Comparison of ENCODE assay signal across 25 cellular contexts in the genomic region with DNA sequence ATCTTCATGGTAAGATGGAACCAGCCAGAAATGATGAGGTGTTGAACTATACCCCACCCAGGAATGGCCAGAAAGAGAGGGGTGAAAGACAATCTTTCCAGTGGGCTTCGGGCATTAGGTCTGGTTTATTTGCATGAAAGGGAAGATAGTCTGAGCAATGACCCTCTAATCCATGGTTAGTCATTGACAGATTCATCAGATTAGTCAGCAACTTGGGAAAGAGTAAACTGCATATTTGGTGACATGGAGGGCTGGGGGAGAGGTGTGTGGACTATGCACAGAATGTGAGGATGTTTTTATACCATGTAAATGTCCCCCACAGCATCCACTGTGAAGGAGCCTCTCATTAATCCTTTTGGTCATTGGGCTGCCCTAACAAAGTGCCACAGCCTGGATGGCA.
"Had no signal": no experiment of that assay in that cellular context is flagged by ENCODE, and none has a peak within 500 bp of the region (broad histone marks: within the 10 kb centered on the region; RNA-seq: fewer than 3 reads in every experiment).

No MANE protein-coding gene starts in this region.

- H3K27me3 ChIP-seq: esophagus muscularis mucosa, neutrophil, thyroid gland, upper lobe of right lung had no signal

- H3K36me3 Mint-ChIP-seq: brain had no signal

- H3K27ac ChIP-seq: esophagus muscularis mucosa, left ventricle myocardium inferior, neutrophil, pancreas, psoas muscle, thyroid gland, upper lobe of right lung, VCaP had no signal

- FAIRE-seq: kidney, pancreas had no signal

- H3K4me1 Mint-ChIP-seq: activated naive CD8-positive, alpha-beta T cell treated with anti-CD3 and anti-CD28 coated beads, Interleukin-2, amount 50 U/mL, for 24 hours; naive thymus-derived CD4-positive, alpha-beta T cell had no signal

- H3K27ac Mint-ChIP-seq: activated CD4-positive, alpha-beta memory T cell treated with anti-CD3 and anti-CD28 coated beads, Interleukin-2, amount 10 ng/mL, durations not matched to agents 7 days and 5 days; activated CD4-positive, alpha-beta T cell treated with anti-CD3 and anti-CD28 coated beads, Interleukin-2, amount 10 ng/mL, durations not matched to agents 24 days and 14 days; activated naive CD8-positive, alpha-beta T cell treated with anti-CD3 and anti-CD28 coated beads, Interleukin-2, amount 50 U/mL, for 24 hours; activated T-helper 1 cell treated with anti-CD3 and anti-CD28 coated beads, Interleukin-12 subunit alpha, Interleukin-12 subunit beta, Interleukin-2, Interleukin-4 antibody, amounts not matched to agents 30 ng/mL and 10 ng/mL and 1 ng/mL, durations not matched to agents 14 hours and 24 hours and 36 hours; brain; naive thymus-derived CD4-positive, alpha-beta T cell had no signal

- H3K36me3 ChIP-seq: esophagus muscularis mucosa, left ventricle myocardium inferior, neutrophil, pancreas, thyroid gland, upper lobe of right lung had no signal

- H3K9me3 Mint-ChIP-seq: activated CD4-positive, alpha-beta memory T cell treated with anti-CD3 and anti-CD28 coated beads, Interleukin-2, amount 10 ng/mL, durations not matched to agents 7 days and 5 days; activated CD4-positive, alpha-beta T cell treated with anti-CD3 and anti-CD28 coated beads, Interleukin-2, amount 10 ng/mL, durations not matched to agents 24 days and 14 days had no signal

- ATAC-seq: activated CD4-positive, CD25-positive, alpha-beta regulatory T cell treated with anti-CD3 and anti-CD28 coated beads, Interleukin-2, amount 50 U/mL, for 24 hours; activated naive CD8-positive, alpha-beta T cell treated with anti-CD3 and anti-CD28 coated beads, Interleukin-2, amount 50 U/mL, for 24 hours; naive thymus-derived CD4-positive, alpha-beta T cell; pancreas; psoas muscle; right cardiac atrium; stimulated activated naive CD8-positive, alpha-beta T cell treated with anti-CD3 and anti-CD28 coated beads, Interleukin-15, Interleukin-2, amounts not matched to agents 100 U/mL and 50 U/mL, for 24 hours; upper lobe of right lung had no signal

- H3K4me3 Mint-ChIP-seq: activated CD4-positive, alpha-beta memory T cell treated with anti-CD3 and anti-CD28 coated beads, Interleukin-2, amount 10 ng/mL, durations not matched to agents 7 days and 5 days; activated CD4-positive, alpha-beta T cell treated with anti-CD3 and anti-CD28 coated beads, Interleukin-2, amount 10 ng/mL, durations not matched to agents 24 days and 14 days; activated naive CD8-positive, alpha-beta T cell treated with anti-CD3 and anti-CD28 coated beads, Interleukin-2, amount 50 U/mL, for 24 hours; activated T-helper 1 cell treated with anti-CD3 and anti-CD28 coated beads, Interleukin-12 subunit alpha, Interleukin-12 subunit beta, Interleukin-2, Interleukin-4 antibody, amounts not matched to agents 30 ng/mL and 10 ng/mL and 1 ng/mL, durations not matched to agents 14 hours and 24 hours and 36 hours; brain; naive thymus-derived CD4-positive, alpha-beta T cell had no signal

- DNase-seq: activated CD4-positive, alpha-beta memory T cell treated with anti-CD3 and anti-CD28 coated beads, Interleukin-2, amount 10 ng/mL, durations not matched to agents 7 days and 5 days; activated CD4-positive, alpha-beta T cell treated with anti-CD3 and anti-CD28 coated beads, Interleukin-2, amount 10 ng/mL, durations not matched to agents 24 days and 14 days; activated gamma-delta T cell; activated naive CD4-positive, alpha-beta T cell treated with anti-CD3 and anti-CD28 coated beads, Interleukin-2, amount 50 U/mL, for 16 hours; activated naive CD8-positive, alpha-beta T cell treated with anti-CD3 and anti-CD28 coated beads, Interleukin-2, amount 50 U/mL, for 24 hours; caudate nucleus; effector memory CD4-positive, alpha-beta T cell; kidney; left ventricle myocardium inferior; naive thymus-derived CD4-positive, alpha-beta T cell; pancreas; psoas muscle; right cardiac atrium; stimulated activated CD4-positive, alpha-beta T cell treated with anti-CD3 and anti-CD28 coated beads, Interleukin-12 subunit alpha, Interleukin-12 subunit beta, amount 100 ng/mL, for 4 hours; stimulated activated CD4-positive, alpha-beta T cell treated with anti-CD3 and anti-CD28 coated beads, Interleukin-4, amount 100 ng/mL, for 4 hours; stimulated activated naive CD8-positive, alpha-beta T cell treated with anti-CD3 and anti-CD28 coated beads, Interleukin-15, Interleukin-2, amounts not matched to agents 100 U/mL and 50 U/mL, for 24 hours; substantia nigra; thyroid gland; upper lobe of right lung had no signal

- H3K27me3 Mint-ChIP-seq: activated CD4-positive, alpha-beta memory T cell treated with anti-CD3 and anti-CD28 coated beads, Interleukin-2, amount 10 ng/mL, durations not matched to agents 7 days and 5 days; activated naive CD8-positive, alpha-beta T cell treated with anti-CD3 and anti-CD28 coated beads, Interleukin-2, amount 50 U/mL, for 24 hours had no signal

- H3K4me3 ChIP-seq: esophagus muscularis mucosa, left ventricle myocardium inferior, pancreas, psoas muscle, thyroid gland, upper lobe of right lung had no signal
